In genomic region chr5:160262665-160263064, GRCh38 we compare ENCODE assay signal across 13 cellular contexts. TPM values are rescaled to one million over a fixed set of nuclear protein-coding genes. Genes with fewer than 3 reads are reported as not detected.
DNase-seq lines count a peak whose midpoint lies in the region; ATAC-seq and TF ChIP-seq lines count a peak whose summit lies in the region.
"Had no signal": no experiment of that assay in that cellular context is flagged by ENCODE, and none has a peak within 500 bp of the region (broad histone marks: within the 10 kb centered on the region; RNA-seq: fewer than 3 reads in every experiment).

No MANE protein-coding gene starts in this region.

- H3K27me3 ChIP-seq in BLaER1 treated with 17β-estradiol and CSF1 and Interleukin-3, amounts not matched to agents 10 nM and 100 nM, result no peaks in the 10 kb centered on the region
- H3K27me3 ChIP-seq: ovary had no signal

- DNase-seq in WTC11 (ENCODE audit: low spot score) (no peak), mucosa of gallbladder (ENCODE audit: low spot score) (peak; percentile 22), GM10248 (ENCODE audit: extremely low spot score) (no peak), NCI-H1092 treated with DMSO at 0.1 percent for 48 hours (lab: John Stamatoyannopoulos, UW) (no peak)
- DNase-seq: activated CD4-positive, alpha-beta T cell treated with anti-CD3 and anti-CD28 coated beads, Interleukin-2, amount 50 U/mL, for 1 hour; activated naive CD8-positive, alpha-beta T cell treated with anti-CD3 and anti-CD28 coated beads for 36 hours; NCI-H1092; ovary had no signal

- peaks cover 0 to 24% (median 0%) of the 10 kb centered on the region in 11 experiments; a peak in 6 of 22 replicates for H3K36me3 ChIP-seq in BLaER1 treated with 17β-estradiol and CSF1 and Interleukin-3, amounts not matched to agents 10 nM and 100 nM
- H3K36me3 ChIP-seq: ovary had no signal

- peak overlapping the region in 2 of 10 experiments; percentile 23 to 35; a peak in 3 of 20 replicates for H3K4me3 ChIP-seq in BLaER1 treated with 17β-estradiol and CSF1 and Interleukin-3, amounts not matched to agents 10 nM and 100 nM
- H3K4me3 ChIP-seq: ovary had no signal

- peaks cover 0 to 45% (median 0%) of the 10 kb centered on the region in 11 experiments; a peak in 3 of 22 replicates for H4K20me1 ChIP-seq in BLaER1 treated with 17β-estradiol and CSF1 and Interleukin-3, amounts not matched to agents 10 nM and 100 nM

- POLR2A ChIA-PET in WTC11 (lab: Charles Lee) (interaction anchor here (1.7 kb wide), 1 partner anchor 25 kb away, joined by 5 read pairs; no protein-coding TSS in a partner anchor), GM10248 (lab: Yijun Ruan, JAX) (no interaction called here)

- H3K9me3 Mint-ChIP-seq in WTC11, result no peaks in the 10 kb centered on the region
- H3K9me3 Mint-ChIP-seq: activated naive CD8-positive, alpha-beta T cell treated with anti-CD3 and anti-CD28 coated beads for 36 hours had no signal

- TF ChIP-seq CTCF in WTC11 (IDR thresholded peaks at IDR 0.05) (no peak), GM10248 (IDR thresholded peaks at IDR 0.05; ENCODE audit: control extremely low read depth, extremely low read depth, low read depth, missing control alignments) (no peak)

- H3K27ac Mint-ChIP-seq in WTC11, result peak overlapping the region; percentile 29; the same call in 1 of the 2 replicates
- H3K27ac Mint-ChIP-seq: activated naive CD8-positive, alpha-beta T cell treated with anti-CD3 and anti-CD28 coated beads for 36 hours had no signal

- H3K36me3 Mint-ChIP-seq in WTC11, result peaks cover 15% of the 10 kb centered on the region
- H3K36me3 Mint-ChIP-seq: activated naive CD8-positive, alpha-beta T cell treated with anti-CD3 and anti-CD28 coated beads for 36 hours had no signal

- no peak overlapping the region for H3K4me3 Mint-ChIP-seq in WTC11
- H3K4me3 Mint-ChIP-seq: activated naive CD8-positive, alpha-beta T cell treated with anti-CD3 and anti-CD28 coated beads for 36 hours had no signal

- H3K9me3 ChIP-seq in BLaER1 treated with 17β-estradiol and CSF1 and Interleukin-3, amounts not matched to agents 10 nM and 100 nM (replicated peaks in 1 of 11), result no peaks in the 10 kb centered on the region
- H3K9me3 ChIP-seq: ovary had no signal

- peaks cover 51 to 96% (median 85%) of the 10 kb centered on the region in 10 experiments for H3K4me1 ChIP-seq in BLaER1 treated with 17β-estradiol and CSF1 and Interleukin-3, amounts not matched to agents 10 nM and 100 nM

- peak overlapping the region in 8 of 11 experiments; percentile 3 to 64 (median 54); a peak in 13 of 22 replicates for H3K9ac ChIP-seq in BLaER1 treated with 17β-estradiol and CSF1 and Interleukin-3, amounts not matched to agents 10 nM and 100 nM

- peak overlapping the region; percentile 71 to 92 (median 78) for H3K4me2 ChIP-seq in BLaER1 treated with 17β-estradiol and CSF1 and Interleukin-3, amounts not matched to agents 10 nM and 100 nM

- CTCF ChIA-PET in WTC11 (lab: Charles Lee), result interaction anchor here (1.1 to 2.6 kb wide), 9 partner anchors 9 to 182 kb away, joined by 3 to 14 read pairs (median 4); no protein-coding TSS in a partner anchor
- CTCF ChIA-PET in GM10248 (lab: Yijun Ruan, JAX), result interaction anchor here (1.6 kb wide), 1 partner anchor 17 kb away, joined by 4 read pairs; no protein-coding TSS in a partner anchor

- H3K27me3 Mint-ChIP-seq in WTC11 (ENCODE audit: low read depth), result no peaks in the 10 kb centered on the region; the same call in 1 of the 2 replicates

- peak overlapping the region in 8 of 11 experiments; percentile 27 to 77 (median 67); a peak in 15 of 22 replicates for H3K27ac ChIP-seq in BLaER1 treated with 17β-estradiol and CSF1 and Interleukin-3, amounts not matched to agents 10 nM and 100 nM
- H3K27ac ChIP-seq: ovary, RWPE1 had no signal

- ATAC-seq in HG02885 (IDR thresholded peaks at IDR 0.05; ENCODE audit: poor library complexity, unreplicated experiment) (peak; percentile 44), WTC11 (no peak), HG03432 (IDR thresholded peaks at IDR 0.05; ENCODE audit: unreplicated experiment) (no peak), HG02571 (IDR thresholded peaks at IDR 0.05; ENCODE audit: unreplicated experiment) (no peak)

- H3K4me1 Mint-ChIP-seq in WTC11, result peaks cover 65% of the 10 kb centered on the region

TF ChIP-seq in WTC11, 78 proteins besides CTCF, POLR2A, EP300 and RAD21:
- TF ChIP-seq, protein P1, sequence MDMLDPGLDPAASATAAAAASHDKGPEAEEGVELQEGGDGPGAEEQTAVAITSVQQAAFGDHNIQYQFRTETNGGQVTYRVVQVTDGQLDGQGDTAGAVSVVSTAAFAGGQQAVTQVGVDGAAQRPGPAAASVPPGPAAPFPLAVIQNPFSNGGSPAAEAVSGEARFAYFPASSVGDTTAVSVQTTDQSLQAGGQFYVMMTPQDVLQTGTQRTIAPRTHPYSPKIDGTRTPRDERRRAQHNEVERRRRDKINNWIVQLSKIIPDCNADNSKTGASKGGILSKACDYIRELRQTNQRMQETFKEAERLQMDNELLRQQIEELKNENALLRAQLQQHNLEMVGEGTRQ (CRISPR knock-in tag; IDR thresholded peaks at IDR 0.05), result no peak
- no peak for TF ChIP-seq AR (CRISPR knock-in tag; IDR thresholded peaks at IDR 0.05)
- TF ChIP-seq ZNF121 (CRISPR knock-in tag; IDR thresholded peaks at IDR 0.05), result no peak
- TF ChIP-seq, protein P2, sequence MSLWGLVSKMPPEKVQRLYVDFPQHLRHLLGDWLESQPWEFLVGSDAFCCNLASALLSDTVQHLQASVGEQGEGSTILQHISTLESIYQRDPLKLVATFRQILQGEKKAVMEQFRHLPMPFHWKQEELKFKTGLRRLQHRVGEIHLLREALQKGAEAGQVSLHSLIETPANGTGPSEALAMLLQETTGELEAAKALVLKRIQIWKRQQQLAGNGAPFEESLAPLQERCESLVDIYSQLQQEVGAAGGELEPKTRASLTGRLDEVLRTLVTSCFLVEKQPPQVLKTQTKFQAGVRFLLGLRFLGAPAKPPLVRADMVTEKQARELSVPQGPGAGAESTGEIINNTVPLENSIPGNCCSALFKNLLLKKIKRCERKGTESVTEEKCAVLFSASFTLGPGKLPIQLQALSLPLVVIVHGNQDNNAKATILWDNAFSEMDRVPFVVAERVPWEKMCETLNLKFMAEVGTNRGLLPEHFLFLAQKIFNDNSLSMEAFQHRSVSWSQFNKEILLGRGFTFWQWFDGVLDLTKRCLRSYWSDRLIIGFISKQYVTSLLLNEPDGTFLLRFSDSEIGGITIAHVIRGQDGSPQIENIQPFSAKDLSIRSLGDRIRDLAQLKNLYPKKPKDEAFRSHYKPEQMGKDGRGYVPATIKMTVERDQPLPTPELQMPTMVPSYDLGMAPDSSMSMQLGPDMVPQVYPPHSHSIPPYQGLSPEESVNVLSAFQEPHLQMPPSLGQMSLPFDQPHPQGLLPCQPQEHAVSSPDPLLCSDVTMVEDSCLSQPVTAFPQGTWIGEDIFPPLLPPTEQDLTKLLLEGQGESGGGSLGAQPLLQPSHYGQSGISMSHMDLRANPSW (CRISPR knock-in tag; conservative IDR thresholded peaks at IDR 0.05; ENCODE audit: low read depth), result no peak
- TF ChIP-seq ATF1 (CRISPR knock-in tag; IDR thresholded peaks at IDR 0.05), result no peak
- no peak for TF ChIP-seq RORB (CRISPR knock-in tag; IDR thresholded peaks at IDR 0.05)
- no peak for TF ChIP-seq ZNF425 (CRISPR knock-in tag; conservative IDR thresholded peaks at IDR 0.05)
- no peak for TF ChIP-seq TCF7 (CRISPR knock-in tag; IDR thresholded peaks at IDR 0.05; ENCODE audit: low read depth)
- TF ChIP-seq ZNF138 (CRISPR knock-in tag; conservative IDR thresholded peaks at IDR 0.05), result no peak
- no peak for TF ChIP-seq CBFB (CRISPR knock-in tag; IDR thresholded peaks at IDR 0.05; ENCODE audit: low read depth)
- no peak for TF ChIP-seq CREB1 (CRISPR knock-in tag; IDR thresholded peaks at IDR 0.05)

RNA-seq across cellular contexts. Expression of gene FABP6, which starts 33.4 kb away (rescaled TPM):
- total RNA-seq in WTC11 (2021) (2.3 to 4.9 TPM (median 2.9 TPM) in 3 replicates), mucosa of gallbladder (not detected)
- total RNA-seq: activated naive CD8-positive, alpha-beta T cell treated with anti-CD3 and anti-CD28 coated beads for 36 hours had no signal

RNA-seq across cellular contexts. Expression of gene CCNJL, which starts 49.7 kb away (rescaled TPM):
- total RNA-seq in WTC11 (2021), result 27.9 to 31.3 TPM (median 28.6 TPM) in 3 replicates
- total RNA-seq in mucosa of gallbladder, result 1.3 TPM
- total RNA-seq: activated naive CD8-positive, alpha-beta T cell treated with anti-CD3 and anti-CD28 coated beads for 36 hours had no signal

Comparison
In these comparisons a context has a peak if more than half of its experiments do, and no peak if none do; other contexts are left out.
1. RNA of gene CCNJL, which starts 49.7 kb away (total RNA-seq): 27.9 to 31.3 TPM in WTC11; 1.3 TPM in mucosa of gallbladder (single experiment); every median in the first group is over 10 times any median in the second.